21 cellular contexts compared by ENCODE assay signal in the genomic region with DNA sequence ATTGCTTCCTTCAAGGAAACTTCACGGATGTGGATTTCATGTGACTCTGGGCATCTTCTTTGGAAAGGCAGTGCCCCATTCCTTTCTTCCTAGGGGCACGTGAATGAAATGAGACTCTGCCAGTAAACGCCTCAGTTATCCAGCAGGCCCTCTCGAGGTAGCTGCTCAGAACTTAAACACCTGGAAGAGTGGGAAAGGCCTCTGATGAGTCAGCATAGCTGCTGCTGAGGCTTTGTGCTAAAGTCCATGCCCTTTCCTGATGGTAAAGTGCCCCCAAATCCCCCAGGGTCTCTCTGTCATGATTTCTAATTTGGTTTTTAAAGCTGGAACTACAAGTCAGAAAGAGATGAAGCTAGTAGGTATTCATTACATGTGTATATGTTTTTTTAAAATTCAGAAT. TPM values are rescaled to one million over a fixed set of nuclear protein-coding genes. Genes with fewer than 3 reads are reported as not detected.
A peak's percentile ranks its signal among the peaks of the same experiment; 100 is the strongest.
DNase-seq lines count a peak whose midpoint lies in the region; ATAC-seq, FAIRE-seq and TF ChIP-seq lines count a peak whose summit lies in the region.
"Had no signal": no experiment of that assay in that cellular context is flagged by ENCODE, and none has a peak within 500 bp of the region (broad histone marks: within the 10 kb centered on the region; RNA-seq: fewer than 3 reads in every experiment).

No MANE protein-coding gene starts in this region.

- H3K4me2 ChIP-seq in A549 = no peak overlapping the region

- H3K9me3 Mint-ChIP-seq in CD4-positive, CD25-positive, alpha-beta regulatory T cell = peaks cover 0 to 2% (median 0%) of the 10 kb centered on the region in 7 donors
- H3K9me3 Mint-ChIP-seq: memory B cell; naive thymus-derived CD4-positive, alpha-beta T cell had no signal

- WGBS in A549 (ENCODE audit: missing lambda C conversion rate) = 79% methylated on average over 4 of the region's 4 CpGs
- WGBS in heart left ventricle, 4 donors = 61 to 72% (median 67%) methylated on average over 4 of the region's 4 CpGs

- H3K27me3 Mint-ChIP-seq in CD4-positive, CD25-positive, alpha-beta regulatory T cell = no peaks in the 10 kb centered on the region
- H3K27me3 Mint-ChIP-seq: memory B cell had no signal

- CTCF ChIA-PET in A549 (lab: Yijun Ruan, JAX) = interaction anchor here (0.6 to 12.0 kb wide), 9 partner anchors 19 to 201 kb away, joined by 3 to 99 read pairs (median 4); no protein-coding TSS in a partner anchor

- peak overlapping the region in 1 of 3 donors; percentile 32 for H3K27ac Mint-ChIP-seq in CD4-positive, CD25-positive, alpha-beta regulatory T cell
- H3K27ac Mint-ChIP-seq: memory B cell, progenitor cell of endocrine pancreas had no signal

- H3K27me3 ChIP-seq in CD4-positive, CD25-positive, alpha-beta regulatory T cell (ENCODE audit: control insufficient read depth, insufficient read depth, low read length) = no peaks in the 10 kb centered on the region
- H3K27me3 ChIP-seq in dorsolateral prefrontal cortex (no peaks in the 10 kb centered on the region), heart left ventricle (no peaks in the 10 kb centered on the region)

- H3K9me3 ChIP-seq in A549 = no peaks in the 10 kb centered on the region
- H3K9me3 ChIP-seq in CD4-positive, CD25-positive, alpha-beta regulatory T cell (ENCODE audit: control insufficient read depth in 2 of 2, low read length in 2 of 2) = no peaks in the 10 kb centered on the region
- H3K9me3 ChIP-seq in heart left ventricle = no peaks in the 10 kb centered on the region
- H3K9me3 ChIP-seq: thoracic aorta had no signal

- POLR2A ChIA-PET in A549 (lab: Yijun Ruan, JAX) = no interaction called here

- no peak for TF ChIP-seq RAD21 in A549 (conservative IDR thresholded peaks at IDR 0.05 in 1 of 2, IDR thresholded peaks at IDR 0.05 in 1 of 2)

- TF ChIP-seq EP300 in A549 (IDR thresholded peaks at IDR 0.05) = no peak

- TF ChIP-seq CTCF in A549 (IDR thresholded peaks at IDR 0.05) (no peak), dorsolateral prefrontal cortex (IDR thresholded peaks at IDR 0.05 in 54 of 56, conservative IDR thresholded peaks at IDR 0.05 in 2 of 56; ENCODE audit: low read depth in 1 of 56, partially characterized antibody in 56 of 56) (no peak), heart left ventricle (IDR thresholded peaks at IDR 0.05) (no peak)

- H3K4me1 Mint-ChIP-seq in CD4-positive, CD25-positive, alpha-beta regulatory T cell = peaks cover 29 to 64% (median 43%) of the 10 kb centered on the region in 4 donors

- DNase-seq in A549 (ENCODE audit: low read depth in 1 of 2, low spot score in 1 of 2) = no peak
- no peak for DNase-seq in CD4-positive, CD25-positive, alpha-beta regulatory T cell
- DNase-seq in NCI-H510A (lab: John Stamatoyannopoulos, UW) = peak; percentile 20
- DNase-seq in dorsolateral prefrontal cortex = no peak
- no peak for DNase-seq in heart left ventricle
- DNase-seq in posterior cingulate gyrus = no peak
- DNase-seq: activated CD4-positive, alpha-beta T cell treated with anti-CD3 and anti-CD28 coated beads for 48 hours; effector CD4-positive, alpha-beta T cell; kidney; naive thymus-derived CD4-positive, alpha-beta T cell; NCI-H1694; NCI-H524 treated with DMSO at 0.1 percent for 48 hours; small intestine; stimulated activated CD4-positive, alpha-beta T cell treated with anti-CD3 and anti-CD28 coated beads, Interleukin-4, amount 100 ng/mL, for 4 hours; stimulated activated CD8-positive, alpha-beta memory T cell treated with anti-CD3 and anti-CD28 coated beads, Interleukin-4, amount 100 ng/mL, for 48 hours had no signal

- H3K4me1 ChIP-seq in A549 (peaks cover 14% of the 10 kb centered on the region), heart left ventricle (peaks cover 0 to 24% (median 15%) of the 10 kb centered on the region in 12 donors)
- H3K4me1 ChIP-seq in CD4-positive, CD25-positive, alpha-beta regulatory T cell (ENCODE audit: control insufficient read depth, insufficient read depth, low read length, poor library complexity, severe bottlenecking) = peaks cover 42% of the 10 kb centered on the region

- FAIRE-seq in A549 (lab: Jason Lieb, UNC) = no peak
- FAIRE-seq: kidney, small intestine, TTC549 had no signal

- H3K4me3 Mint-ChIP-seq in CD4-positive, CD25-positive, alpha-beta regulatory T cell = peak overlapping the region in 2 of 4 donors; percentile 45 to 92
- H3K4me3 Mint-ChIP-seq: memory B cell had no signal

- H3K36me3 ChIP-seq in CD4-positive, CD25-positive, alpha-beta regulatory T cell (ENCODE audit: control insufficient read depth, insufficient read depth, low read length) = no peaks in the 10 kb centered on the region
- no peaks in the 10 kb centered on the region for H3K36me3 ChIP-seq in heart left ventricle
- H3K36me3 ChIP-seq: thoracic aorta had no signal

- ATAC-seq in A549 (no peak), heart left ventricle (no peak), SK-N-SH treated with all-trans-retinoic acid at 6 μM for 48 hours (no peak)
- no peak for ATAC-seq in CD4-positive, CD25-positive, alpha-beta regulatory T cell (ENCODE audit: low read depth in 2 of 2)
- ATAC-seq: HCT116; naive thymus-derived CD4-positive, alpha-beta T cell had no signal

- intact Hi-C loops in dorsolateral prefrontal cortex (cut with DNase I) = loop anchor here in 1 of 2 donors (5.0 kb wide), 1 partner anchor 64 kb away; the partner anchor contains the start of gene CEP68
- intact Hi-C loops in heart left ventricle (cut with DNase I) = loop anchor here in 2 of 10 donors (5.0 kb wide), 1 partner anchor 49 kb away; no protein-coding TSS in a partner anchor
- intact Hi-C loops in posterior cingulate gyrus (cut with DNase I) = no loop called here

- peaks cover 21% of the 10 kb centered on the region for H3K36me3 Mint-ChIP-seq in CD4-positive, CD25-positive, alpha-beta regulatory T cell

- H3K4me3 ChIP-seq in A549 (no peak overlapping the region), dorsolateral prefrontal cortex (peak overlapping the region in 32 of 59 donors; percentile 0 to 94 (median 87)), heart left ventricle (no peak overlapping the region)
- peak overlapping the region; percentile 48 for H3K4me3 ChIP-seq in CD4-positive, CD25-positive, alpha-beta regulatory T cell (ENCODE audit: low read depth, low read length)
- H3K4me3 ChIP-seq: thoracic aorta had no signal

- TF ChIP-seq POLR2A in A549 (IDR thresholded peaks at IDR 0.05; ENCODE audit: low read length) (no peak), heart left ventricle (IDR thresholded peaks at IDR 0.05) (no peak)

- no peak overlapping the region for H3K27ac ChIP-seq in A549
- H3K27ac ChIP-seq in CD4-positive, CD25-positive, alpha-beta regulatory T cell (ENCODE audit: insufficient read depth, low read length, poor library complexity, severe bottlenecking) = no peak overlapping the region
- H3K27ac ChIP-seq in dorsolateral prefrontal cortex = no peak overlapping the region
- H3K27ac ChIP-seq in heart left ventricle = no peak overlapping the region
- H3K27ac ChIP-seq: thoracic aorta had no signal

TF ChIP-seq in A549, 52 proteins besides CTCF, POLR2A, EP300 and RAD21:
- TF ChIP-seq MAFK (IDR thresholded peaks at IDR 0.05; ENCODE audit: partially characterized antibody) (peak; percentile 54), ZFP36 (IDR thresholded peaks at IDR 0.05; ENCODE audit: borderline replicate concordance, partially characterized antibody) (no peak), EHF (CRISPR knock-in tag; IDR thresholded peaks at IDR 0.05) (no peak)
TF ChIP-seq in A549: peak in this region for 1.

TF ChIP-seq in SK-N-SH treated with all-trans-retinoic acid at 6 μM for 48 hours, 23 proteins besides CTCF, POLR2A, EP300 and RAD21 (continues in another document):
- TF ChIP-seq TCF4 (CRISPR knock-in tag; IDR thresholded peaks at IDR 0.05; ENCODE audit: borderline replicate concordance) (no peak), ZC3H10 (CRISPR knock-in tag; IDR thresholded peaks at IDR 0.05) (no peak), ARNTL (CRISPR knock-in tag; IDR thresholded peaks at IDR 0.05; ENCODE audit: borderline replicate concordance, low read depth) (no peak), TOX (CRISPR knock-in tag; IDR thresholded peaks at IDR 0.05; ENCODE audit: borderline replicate concordance) (no peak), CSRNP3 (CRISPR knock-in tag; IDR thresholded peaks at IDR 0.05) (no peak), ZFP3 (CRISPR knock-in tag; IDR thresholded peaks at IDR 0.05) (no peak), ZNF70 (CRISPR knock-in tag; IDR thresholded peaks at IDR 0.05) (no peak)

RNA-seq across cellular contexts. Expression of gene SLC1A4, which starts 3.8 kb away (rescaled TPM):
- 22.9 and 26.4 TPM in 2 replicates for polyA plus RNA-seq in A549 (2011; rRNA removed)
- 7.2 and 7.3 TPM in 2 replicates for polyA plus RNA-seq in A549 (2012; cell fraction: cytosol; rRNA removed)
- polyA plus RNA-seq in A549 (2012; cell fraction: nucleus; rRNA removed) = 16.4 and 20.7 TPM in 2 replicates
- polyA plus RNA-seq in A549 (2017; fragmentation: RNase III; extraction: RNeasy Plus Mini Kit Qiagen cat#74134 plus additional on column Dnase treatment) = 9.1 to 10.4 TPM (median 9.5 TPM) in 3 replicates
- 37.4 and 42.1 TPM in 2 replicates for polyA minus RNA-seq in A549 (2011; rRNA and poly(A)+ RNA removed)
- 22.1 TPM for total RNA-seq in CD4-positive, CD25-positive, alpha-beta regulatory T cell
- 10 to 100 TPM in 3 of 4 donors, 1 to 10 TPM in 1; 8.1 to 18.4 (median 12.6) TPM for polyA plus RNA-seq in CD4-positive, CD25-positive, alpha-beta regulatory T cell
- total RNA-seq in dorsolateral prefrontal cortex = 10 to 100 TPM; 25.8 to 83.3 (median 55.1) TPM
- total RNA-seq in heart left ventricle = 10 to 100 TPM in 5 of 9 donors, 1 to 10 TPM in 4; 5.8 to 22.4 (median 10.8) TPM
- polyA plus RNA-seq in heart left ventricle = 10 to 100 TPM in 1 of 2 donors, 1 to 10 TPM in 1; 3.0 to 19.5 TPM

Comparison
In these comparisons a context has a peak if more than half of its experiments do, and no peak if none do; other contexts are left out.
1. H3K4me3 ChIP-seq: peak in CD4-positive, CD25-positive, alpha-beta regulatory T cell (single experiment) and dorsolateral prefrontal cortex (32 of 59); none in A549 (single experiment) and heart left ventricle (0 of 12).